ENCODE assay signal across 32 cellular contexts in the genomic region with DNA sequence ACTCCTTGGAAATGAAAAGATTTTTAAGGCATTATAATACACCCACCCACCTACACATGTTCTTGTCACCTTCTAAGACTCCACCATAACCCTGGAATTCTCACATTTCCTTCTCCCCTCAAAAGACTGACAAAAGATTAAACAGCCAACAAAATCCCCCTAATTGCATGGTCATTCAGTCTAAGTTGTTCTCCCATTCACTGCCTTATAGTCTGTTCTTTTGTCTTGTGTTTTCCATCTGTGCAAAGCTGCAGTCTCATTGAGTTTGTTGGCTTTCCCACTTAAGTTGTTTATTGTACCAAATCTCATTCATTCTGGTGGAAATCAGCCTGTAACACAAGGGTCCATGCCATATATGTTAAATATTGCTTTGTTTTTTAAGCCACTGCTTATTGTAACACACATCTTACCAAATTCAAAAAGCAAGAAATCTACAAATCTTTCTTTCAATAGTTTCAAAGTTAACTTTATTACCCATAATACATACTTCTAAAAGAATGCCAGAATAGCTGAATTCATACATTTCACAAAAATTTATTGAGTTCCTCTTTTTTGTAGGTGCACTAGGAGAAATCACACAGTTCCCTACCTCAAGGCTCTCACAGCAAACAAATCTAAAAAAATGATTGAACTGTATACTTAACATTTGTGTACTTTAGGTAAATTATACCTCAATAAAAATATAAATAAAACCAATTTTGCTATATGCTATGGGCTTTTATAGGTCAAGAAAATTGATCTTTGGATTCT.
"Had no signal": no experiment of that assay in that cellular context is flagged by ENCODE, and none has a peak within 500 bp of the region (broad histone marks: within the 10 kb centered on the region; RNA-seq: fewer than 3 reads in every experiment).

No MANE protein-coding gene starts in this region.

- H3K4me1 ChIP-seq: ascending aorta had no signal

- H3K4me3 Mint-ChIP-seq: activated CD8-positive, alpha-beta T cell treated with anti-CD3 and anti-CD28 coated beads for 36 hours had no signal

- H3K9me3 Mint-ChIP-seq: activated CD8-positive, alpha-beta T cell treated with anti-CD3 and anti-CD28 coated beads for 36 hours; activated naive CD4-positive, alpha-beta T cell treated with anti-CD3 and anti-CD28 coated beads, Interleukin-2, amount 50 U/mL, for 24 hours; activated naive CD8-positive, alpha-beta T cell treated with anti-CD3 and anti-CD28 coated beads, Interleukin-2, amount 10 ng/mL, durations not matched to agents 7 days and 5 days; activated T-cell treated with anti-CD3 and anti-CD28 coated beads, Interleukin-2, amount 50 U/mL, for 72 hours; activated T-helper 17 cell treated with anti-CD3 and anti-CD28 coated beads, Interleukin-2, amount 50 U/mL, for 72 hours had no signal

- H2AFZ ChIP-seq: PC-9 had no signal

- H3K27ac ChIP-seq: ascending aorta, cardiac muscle cell, PC-9, RWPE1, WERI-Rb-1 had no signal

- H3K9me3 ChIP-seq: ascending aorta, MG63 had no signal

- H3K4me2 ChIP-seq: PC-9 had no signal

- H3K27me3 ChIP-seq: ascending aorta, cardiac muscle cell had no signal

- H3K27ac Mint-ChIP-seq: activated CD8-positive, alpha-beta T cell treated with anti-CD3 and anti-CD28 coated beads for 36 hours; activated naive CD4-positive, alpha-beta T cell treated with anti-CD3 and anti-CD28 coated beads, Interleukin-2, amount 50 U/mL, for 24 hours; activated naive CD8-positive, alpha-beta T cell treated with anti-CD3 and anti-CD28 coated beads, Interleukin-2, amount 10 ng/mL, durations not matched to agents 7 days and 5 days; activated T-cell treated with anti-CD3 and anti-CD28 coated beads, Interleukin-2, amount 50 U/mL, for 72 hours; activated T-helper 17 cell treated with anti-CD3 and anti-CD28 coated beads, Interleukin-2, amount 50 U/mL, for 72 hours had no signal

- H3K27me3 Mint-ChIP-seq: activated CD8-positive, alpha-beta T cell treated with anti-CD3 and anti-CD28 coated beads for 36 hours had no signal

- H3K4me3 ChIP-seq: ascending aorta, cardiac muscle cell, MG63, PC-9 had no signal

- DNase-seq: activated CD4-positive, alpha-beta T cell treated with anti-CD3 and anti-CD28 coated beads for 1 hour; activated CD4-positive, alpha-beta T cell treated with anti-CD3 and anti-CD28 coated beads for 48 hours; activated CD4-positive, CD25-positive, alpha-beta regulatory T cell; activated CD8-positive, alpha-beta T cell treated with anti-CD3 and anti-CD28 coated beads for 36 hours; activated gamma-delta T cell; activated naive CD4-positive, alpha-beta T cell treated with Interleukin-2 at 50 U/mL for 16 hours; activated naive CD8-positive, alpha-beta T cell treated with anti-CD3 and anti-CD28 coated beads, Interleukin-2, amount 10 ng/mL, durations not matched to agents 7 days and 5 days; activated T-cell treated with anti-CD3 and anti-CD28 coated beads, Interleukin-2, amount 50 U/mL, for 1 hour; activated T-cell treated with anti-CD3 and anti-CD28 coated beads, Interleukin-2, amount 50 U/mL, for 72 hours; amygdala; cerebellar nuclear complex; Kasumi-1; KG1; MG63; NCI-H1092 treated with DMSO at 0.1 percent for 48 hours; NCI-H146; NCI-H187; NCI-H2029 treated with DMSO at 0.1 percent for 48 hours; NCI-H2107; NCI-H226; NCI-H446 treated with DMSO at 0.1 percent for 48 hours; NCI-H524; PC-9; SIG-M5; T1000; WERI-Rb-1 had no signal

- ATAC-seq: activated CD8-positive, alpha-beta T cell treated with anti-CD3 and anti-CD28 coated beads for 36 hours; activated T-cell treated with anti-CD3 and anti-CD28 coated beads, Interleukin-2, amount 50 U/mL, for 72 hours; activated T-helper 17 cell treated with anti-CD3 and anti-CD28 coated beads, Interleukin-2, amount 50 U/mL, for 72 hours; Right ventricle myocardium inferior had no signal
